In the genomic region with DNA sequence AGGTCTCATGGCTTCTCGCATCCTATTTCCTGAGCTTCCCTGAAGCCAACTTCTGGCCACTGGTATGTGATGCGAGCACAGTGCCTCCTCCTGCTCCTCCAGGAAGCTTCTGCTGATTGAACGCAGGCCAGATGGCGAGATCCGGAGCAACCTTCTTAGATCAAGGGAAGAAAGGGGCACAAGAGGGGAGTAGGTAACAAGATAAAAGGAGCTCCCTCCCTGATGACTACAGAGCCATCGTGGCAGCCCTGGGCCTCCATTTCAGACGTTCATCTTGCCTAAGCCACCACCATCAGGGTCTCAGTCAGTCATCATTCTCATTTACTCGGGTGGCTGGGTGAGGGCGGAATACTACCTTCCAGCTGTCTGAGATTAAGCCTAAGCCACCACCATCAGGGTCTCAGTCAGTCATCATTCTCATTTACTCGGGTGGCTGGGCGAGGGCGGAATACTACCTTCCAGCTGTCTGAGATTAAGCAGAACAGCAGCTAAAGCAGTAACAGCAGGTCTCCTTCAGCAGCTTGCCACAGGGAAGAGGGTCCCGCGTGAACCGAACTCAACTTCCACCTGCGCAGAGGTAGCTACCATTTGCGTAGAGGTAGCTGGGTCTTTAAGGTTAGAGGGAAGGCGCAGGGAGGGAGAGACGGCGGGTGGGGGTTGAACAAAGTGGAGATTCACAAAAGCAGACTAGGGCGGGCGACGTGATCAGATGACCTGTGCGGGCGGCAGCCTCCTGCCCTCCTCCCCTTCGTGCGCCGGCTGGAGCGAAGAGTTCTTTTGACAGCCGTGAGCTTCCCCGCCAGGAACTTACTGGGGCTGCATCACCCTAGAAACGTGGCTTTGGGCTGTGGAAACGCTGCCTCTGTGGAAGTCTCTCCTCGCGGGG, we compare ENCODE assay signal across 8 cellular contexts. TPM values are rescaled to one million over a fixed set of nuclear protein-coding genes. Genes with fewer than 3 reads are reported as not detected.
DNase-seq lines count a peak whose midpoint lies in the region; ATAC-seq and TF ChIP-seq lines count a peak whose summit lies in the region.

No MANE protein-coding gene starts in this region.

- POLR2A ChIA-PET in SK-N-SH (lab: Yijun Ruan, JAX): interaction anchor here (0.9 to 1.6 kb wide), 2 partner anchors 18 to 20 kb away, joined by 4 to 10 read pairs; no protein-coding TSS in a partner anchor

- H3K4me1 ChIP-seq in SK-N-SH (ENCODE audit: control insufficient read depth in 1 of 2, insufficient read depth in 2 of 2, low read depth in 1 of 2, low read length in 1 of 2): peaks cover 5 to 18% of the 10 kb centered on the region in 2 experiments; a peak in 1 of 4 replicates
- peaks cover 46% of the 10 kb centered on the region for H3K4me1 ChIP-seq in adipocyte (ENCODE audit: control insufficient read depth, insufficient read depth, low read length)

- H3K4me3 ChIP-seq in SK-N-SH (ENCODE audit: low read depth in 2 of 2, low read length in 1 of 2): peak overlapping the region; percentile 78 to 87
- H3K4me3 ChIP-seq in adipocyte (ENCODE audit: low read length): peak overlapping the region; percentile 91

- H3K27ac ChIP-seq in C4-2B (peak overlapping the region; percentile 93), SK-N-SH (ENCODE audit: low read depth in 2 of 2, low read length in 1 of 2) (peak overlapping the region; percentile 70 to 88)

- H3F3A ChIP-seq in SK-N-SH (replicated peaks; ENCODE audit: insufficient read depth): peaks cover 9% of the 10 kb centered on the region

- no peak for TF ChIP-seq RAD21 in SK-N-SH (IDR thresholded peaks at IDR 0.05; ENCODE audit: low read length)

- WGBS in SK-N-SH (ENCODE audit: low lambda C conversion rate): 44% methylated on average over 20 of the region's 35 CpGs

- CTCF ChIA-PET in SK-N-SH (lab: Yijun Ruan, JAX): interaction anchor here (0.6 to 1.5 kb wide), 6 partner anchors 9 to 502 kb away, joined by 3 to 5 read pairs (median 3); no protein-coding TSS in a partner anchor

- no peaks in the 10 kb centered on the region for H3K27me3 ChIP-seq in SK-N-SH (ENCODE audit: insufficient read depth)
- no peaks in the 10 kb centered on the region for H3K27me3 ChIP-seq in adipocyte (replicated peaks; ENCODE audit: control insufficient read depth, insufficient read depth, low read length)

- intact Hi-C loops in left ventricle myocardium superior (cut with micrococcal nuclease): no loop called here
- intact Hi-C loops in sciatic nerve (cut with DNase I): no loop called here

- H3K9ac ChIP-seq in SK-N-SH: peak overlapping the region; percentile 90
- peak overlapping the region; percentile 95 for H3K9ac ChIP-seq in adipocyte (ENCODE audit: low read length)

- no peak for TF ChIP-seq EP300 in SK-N-SH (IDR thresholded peaks at IDR 0.05; ENCODE audit: borderline replicate concordance in 1 of 2, low read depth in 1 of 2, low read length in 1 of 2)

- H3K9me3 ChIP-seq in SK-N-SH (no peaks in the 10 kb centered on the region; the same call in 1 of the 2 replicates), adipocyte (ENCODE audit: control insufficient read depth, low read length) (no peaks in the 10 kb centered on the region)

- H3K9me2 ChIP-seq in SK-N-SH: no peaks in the 10 kb centered on the region

- H4K20me1 ChIP-seq in SK-N-SH (ENCODE audit: insufficient read depth): no peaks in the 10 kb centered on the region

- ATAC-seq in HG03442 (IDR thresholded peaks at IDR 0.05; ENCODE audit: unreplicated experiment) (peak; percentile 44), left ventricle myocardium superior (peak; percentile 72), sciatic nerve (peak; percentile 58)

- peaks cover 12% of the 10 kb centered on the region; the same call in 1 of the 2 replicates for H3K79me2 ChIP-seq in SK-N-SH (ENCODE audit: insufficient read depth)

- peak overlapping the region; percentile 93 for H2AFZ ChIP-seq in SK-N-SH (ENCODE audit: low read depth)

- H3K36me3 ChIP-seq in SK-N-SH (replicated peaks in 1 of 2; ENCODE audit: control insufficient read depth in 1 of 2, insufficient read depth in 2 of 2, low read length in 1 of 2) (peaks cover 10 to 11% of the 10 kb centered on the region in 2 experiments), adipocyte (ENCODE audit: control insufficient read depth, insufficient read depth, low read length, severe bottlenecking) (peaks cover 17% of the 10 kb centered on the region)

- TF ChIP-seq CTCF in C4-2B (conservative IDR thresholded peaks at IDR 0.05) (no peak), SK-N-SH (IDR thresholded peaks at IDR 0.05) (no peak)

- peak overlapping the region; percentile 94 for H3K4me2 ChIP-seq in SK-N-SH

- DNase-seq in GM19240 (ENCODE audit: insufficient read length, low spot score) (peak; percentile 39), SK-N-SH (peak; percentile 69), adipocyte (ENCODE audit: low read depth) (peak; percentile 15), left ventricle myocardium superior (peak; percentile 77), sciatic nerve (ENCODE audit: low spot score) (peak; percentile 82), HK-2 (ENCODE audit: unreplicated experiment) (no peak)

TF ChIP-seq in SK-N-SH, 30 proteins besides CTCF, POLR2A, EP300 and RAD21:
- TF ChIP-seq TCF12 (IDR thresholded peaks at IDR 0.05) (no peak), TEAD4 (IDR thresholded peaks at IDR 0.05; ENCODE audit: borderline replicate concordance, insufficient read depth) (no peak), GATA2 (CRISPR knock-in tag; IDR thresholded peaks at IDR 0.05) (no peak), RCOR1 (IDR thresholded peaks at IDR 0.05; ENCODE audit: low read length) (no peak)
- TF ChIP-seq, protein P1, sequence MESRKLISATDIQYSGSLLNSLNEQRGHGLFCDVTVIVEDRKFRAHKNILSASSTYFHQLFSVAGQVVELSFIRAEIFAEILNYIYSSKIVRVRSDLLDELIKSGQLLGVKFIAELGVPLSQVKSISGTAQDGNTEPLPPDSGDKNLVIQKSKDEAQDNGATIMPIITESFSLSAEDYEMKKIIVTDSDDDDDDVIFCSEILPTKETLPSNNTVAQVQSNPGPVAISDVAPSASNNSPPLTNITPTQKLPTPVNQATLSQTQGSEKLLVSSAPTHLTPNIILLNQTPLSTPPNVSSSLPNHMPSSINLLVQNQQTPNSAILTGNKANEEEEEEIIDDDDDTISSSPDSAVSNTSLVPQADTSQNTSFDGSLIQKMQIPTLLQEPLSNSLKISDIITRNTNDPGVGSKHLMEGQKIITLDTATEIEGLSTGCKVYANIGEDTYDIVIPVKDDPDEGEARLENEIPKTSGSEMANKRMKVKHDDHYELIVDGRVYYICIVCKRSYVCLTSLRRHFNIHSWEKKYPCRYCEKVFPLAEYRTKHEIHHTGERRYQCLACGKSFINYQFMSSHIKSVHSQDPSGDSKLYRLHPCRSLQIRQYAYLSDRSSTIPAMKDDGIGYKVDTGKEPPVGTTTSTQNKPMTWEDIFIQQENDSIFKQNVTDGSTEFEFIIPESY (IDR thresholded peaks at IDR 0.05; ENCODE audit: borderline replicate concordance, low read depth): no peak

RNA-seq across cellular contexts. Expression of a gene that starts 27.9 kb away (rescaled TPM):
- polyA plus RNA-seq in SK-N-SH (2012; rRNA removed): 47.3 and 55.8 TPM in 2 replicates
- polyA plus RNA-seq in SK-N-SH (2012; cell fraction: cytosol; rRNA removed): 27.7 and 43.1 TPM in 2 replicates
- 56.3 and 60.6 TPM in 2 replicates for polyA plus RNA-seq in SK-N-SH (2012; cell fraction: nucleus; rRNA removed)
- total RNA-seq in left ventricle myocardium superior (67.0 TPM), sciatic nerve (131 TPM)

RNA-seq across cellular contexts. Expression of a gene that starts 30.6 kb away (rescaled TPM):
- 6.0 and 9.0 TPM in 2 replicates for polyA plus RNA-seq in SK-N-SH (2012; rRNA removed)
- polyA plus RNA-seq in SK-N-SH (2012; cell fraction: cytosol; rRNA removed): 7.5 and 10.4 TPM in 2 replicates
- polyA plus RNA-seq in SK-N-SH (2012; cell fraction: nucleus; rRNA removed): 10.3 and 22.5 TPM in 2 replicates
- 15.2 TPM for total RNA-seq in left ventricle myocardium superior
- 29.9 TPM for total RNA-seq in sciatic nerve
